ENCODE assay signal across 9 cellular contexts in genomic region chr5:59037041-59037440, GRCh38.
DNase-seq lines count a peak whose midpoint lies in the region; ATAC-seq, FAIRE-seq and TF ChIP-seq lines count a peak whose summit lies in the region.
"Had no signal": no experiment of that assay in that cellular context is flagged by ENCODE, and none has a peak within 500 bp of the region (broad histone marks: within the 10 kb centered on the region; RNA-seq: fewer than 3 reads in every experiment).

No MANE protein-coding gene starts in this region.

- TF ChIP-seq EP300 in upper lobe of left lung (IDR thresholded peaks at IDR 0.05) = no peak

- H3K27ac Mint-ChIP-seq in activated naive CD8-positive, alpha-beta T cell treated with anti-CD3 and anti-CD28 coated beads for 36 hours = peak overlapping the region; percentile 97

- ATAC-seq in left ventricle myocardium superior (no peak), upper lobe of left lung (ENCODE audit: low FRiP score in 2 of 2) (no peak)

- peak overlapping the region; percentile 84 for H3K4me3 Mint-ChIP-seq in activated naive CD8-positive, alpha-beta T cell treated with anti-CD3 and anti-CD28 coated beads for 36 hours

- intact Hi-C loops in left ventricle myocardium superior (cut with micrococcal nuclease) = loop anchor here (5.0 kb wide), 1 partner anchor 135 kb away; no protein-coding TSS in a partner anchor

- no peaks in the 10 kb centered on the region for H3K27me3 Mint-ChIP-seq in activated naive CD8-positive, alpha-beta T cell treated with anti-CD3 and anti-CD28 coated beads for 36 hours

- 57 to 73% methylated on average over 2 of the region's 2 CpGs for WGBS in upper lobe of left lung, 2 donors

- peak overlapping the region; percentile 59 to 79 for H3K4me3 ChIP-seq in right atrium auricular region
- H3K4me3 ChIP-seq in muscle layer of colon (ENCODE audit: low read depth in 1 of 2, low read length in 2 of 2) = no peak overlapping the region
- H3K4me3 ChIP-seq in upper lobe of left lung = peak overlapping the region in 3 of 4 donors; percentile 60 to 74 (median 72)

- H3K9ac ChIP-seq in muscle layer of colon (ENCODE audit: low read length) = no peak overlapping the region

- H3K36me3 ChIP-seq in right atrium auricular region (no peaks in the 10 kb centered on the region), muscle layer of colon (ENCODE audit: insufficient read depth, low read length) (no peaks in the 10 kb centered on the region), upper lobe of left lung (no peaks in the 10 kb centered on the region)

- no peaks in the 10 kb centered on the region for H3K9me3 ChIP-seq in right atrium auricular region
- H3K9me3 ChIP-seq in muscle layer of colon (ENCODE audit: low read length) = no peaks in the 10 kb centered on the region
- no peaks in the 10 kb centered on the region for H3K9me3 ChIP-seq in upper lobe of left lung

- H3K27ac ChIP-seq in right atrium auricular region (peak overlapping the region; percentile 85 to 89), muscle layer of colon (ENCODE audit: low read depth, low read length) (peak overlapping the region; percentile 65), upper lobe of left lung (peak overlapping the region; percentile 31 to 94 (median 89))

- FAIRE-seq in HTR-8/SVneo (lab: Jason Lieb, UNC) = no peak

- no peak for TF ChIP-seq CTCF in right atrium auricular region (IDR thresholded peaks at IDR 0.05)
- TF ChIP-seq CTCF in upper lobe of left lung (IDR thresholded peaks at IDR 0.05) = no peak

- H3K9me3 Mint-ChIP-seq in activated naive CD8-positive, alpha-beta T cell treated with anti-CD3 and anti-CD28 coated beads for 36 hours = no peaks in the 10 kb centered on the region

- no peaks in the 10 kb centered on the region for H3K27me3 ChIP-seq in right atrium auricular region
- no peaks in the 10 kb centered on the region for H3K27me3 ChIP-seq in muscle layer of colon (ENCODE audit: control insufficient read depth in 1 of 2, insufficient read depth in 2 of 2, low read length in 2 of 2)
- H3K27me3 ChIP-seq in upper lobe of left lung = no peaks in the 10 kb centered on the region

- H3K4me1 ChIP-seq in right atrium auricular region = peaks cover 0 to 47% of the 10 kb centered on the region in 2 donors
- H3K4me1 ChIP-seq in muscle layer of colon (ENCODE audit: insufficient read depth, low read length) = peaks cover 66% of the 10 kb centered on the region
- H3K4me1 ChIP-seq in upper lobe of left lung = peaks cover 0 to 33% (median 24%) of the 10 kb centered on the region in 4 donors

- H3K36me3 Mint-ChIP-seq in activated naive CD8-positive, alpha-beta T cell treated with anti-CD3 and anti-CD28 coated beads for 36 hours = peaks cover 50% of the 10 kb centered on the region

- peaks cover 53% of the 10 kb centered on the region for H3K4me1 Mint-ChIP-seq in activated naive CD8-positive, alpha-beta T cell treated with anti-CD3 and anti-CD28 coated beads for 36 hours

- DNase-seq in right atrium auricular region (ENCODE audit: low spot score) (no peak), left ventricle myocardium superior (no peak), upper lobe of left lung (no peak), HTR-8/SVneo (ENCODE audit: insufficient read length, low spot score) (no peak), mucosa of gallbladder (ENCODE audit: low spot score) (no peak)
- no peak for DNase-seq in activated naive CD8-positive, alpha-beta T cell treated with anti-CD3 and anti-CD28 coated beads for 36 hours
- DNase-seq in stimulated activated CD4-positive, alpha-beta T cell treated with anti-CD3 and anti-CD28 coated beads, Interleukin-15, amount 100 ng/mL, for 24 hours = no peak
- DNase-seq: NCI-H1694 had no signal

- TF ChIP-seq POLR2A in upper lobe of left lung (IDR thresholded peaks at IDR 0.05) = no peak

Comparison
In these comparisons a context has a peak if more than half of its experiments do, and no peak if none do; other contexts are left out.
1. H3K4me3 ChIP-seq: peak in right atrium auricular region (2 of 2) and upper lobe of left lung (3 of 4); none in muscle layer of colon (0 of 2).
2. Peak in every context shown above with its lines, with median percentiles within 50 percentile points of each other: H3K27ac ChIP-seq.